ENCODE assay signal across 27 cellular contexts in genomic region chr5:169009171-169009570, GRCh38.
A peak's percentile ranks its signal among the peaks of the same experiment; 100 is the strongest.
DNase-seq lines count a peak whose midpoint lies in the region; ATAC-seq and TF ChIP-seq lines count a peak whose summit lies in the region.
"Had no signal": no experiment of that assay in that cellular context is flagged by ENCODE, and none has a peak within 500 bp of the region (broad histone marks: within the 10 kb centered on the region; RNA-seq: fewer than 3 reads in every experiment).

No MANE protein-coding gene starts in this region.

- H3K27ac Mint-ChIP-seq in nephron progenitor cell, result peak overlapping the region; percentile 34
- H3K27ac Mint-ChIP-seq in activated T-helper 17 cell treated with anti-CD3 and anti-CD28 coated beads, Interleukin-2, amount 50 U/mL, for 72 hours, result no peak overlapping the region
- H3K27ac Mint-ChIP-seq: activated CD4-positive, alpha-beta T cell treated with anti-CD3 and anti-CD28 coated beads, Interleukin-2, amount 10 ng/mL, durations not matched to agents 7 days and 5 days; activated CD8-positive, alpha-beta memory T cell treated with anti-CD3 and anti-CD28 coated beads, Interleukin-2, amount 10 ng/mL, durations not matched to agents 7 days and 5 days; activated naive CD4-positive, alpha-beta T cell treated with anti-CD3 and anti-CD28 coated beads, Interleukin-2, amount 50 U/mL, for 72 hours; activated T-helper 1 cell treated with anti-CD3 and anti-CD28 coated beads, Interleukin-12 subunit alpha, Interleukin-12 subunit beta, Interleukin-2, Interleukin-4 antibody, amounts not matched to agents 30 ng/mL and 10 ng/mL and 1 ng/mL, durations not matched to agents 14 hours and 24 hours and 36 hours; CD8-positive, alpha-beta T cell; stimulated activated naive B cell treated with anti-CD40 and anti-IgM and Interleukin-4, amounts not matched to agents 10 μg/mL and 1 μg/mL and 100 μg/mL, for 72 hours had no signal

- no peaks in the 10 kb centered on the region for H3K9me3 Mint-ChIP-seq in nephron progenitor cell
- H3K9me3 Mint-ChIP-seq in activated T-helper 17 cell treated with anti-CD3 and anti-CD28 coated beads, Interleukin-2, amount 50 U/mL, for 72 hours, result no peaks in the 10 kb centered on the region
- H3K9me3 Mint-ChIP-seq: activated CD4-positive, alpha-beta T cell treated with anti-CD3 and anti-CD28 coated beads, Interleukin-2, amount 10 ng/mL, durations not matched to agents 7 days and 5 days; activated naive CD4-positive, alpha-beta T cell treated with anti-CD3 and anti-CD28 coated beads, Interleukin-2, amount 50 U/mL, for 72 hours; activated T-helper 1 cell treated with anti-CD3 and anti-CD28 coated beads, Interleukin-12 subunit alpha, Interleukin-12 subunit beta, Interleukin-2, Interleukin-4 antibody, amounts not matched to agents 30 ng/mL and 10 ng/mL and 1 ng/mL, durations not matched to agents 14 hours and 24 hours and 36 hours; CD8-positive, alpha-beta T cell; neural crest cell had no signal

- no peak for TF ChIP-seq CTCF in nephron progenitor cell (IDR thresholded peaks at IDR 0.05)

- in situ Hi-C loops in Caki2 (cut with HindIII; ENCODE audit: low pct_unique_long_range_greater_than_20kb, low sequenced_read_pairs), result no loop called here

- no peaks in the 10 kb centered on the region for H3K36me3 Mint-ChIP-seq in nephron progenitor cell (ENCODE audit: low read depth)
- no peaks in the 10 kb centered on the region for H3K36me3 Mint-ChIP-seq in activated T-helper 17 cell treated with anti-CD3 and anti-CD28 coated beads, Interleukin-2, amount 50 U/mL, for 72 hours (ENCODE audit: low read depth)
- H3K36me3 Mint-ChIP-seq: activated CD8-positive, alpha-beta memory T cell treated with anti-CD3 and anti-CD28 coated beads, Interleukin-2, amount 10 ng/mL, durations not matched to agents 7 days and 5 days; activated naive CD4-positive, alpha-beta T cell treated with anti-CD3 and anti-CD28 coated beads, Interleukin-2, amount 50 U/mL, for 72 hours; CD8-positive, alpha-beta T cell; stimulated activated naive B cell treated with anti-CD40 and anti-IgM and Interleukin-4, amounts not matched to agents 10 μg/mL and 1 μg/mL and 100 μg/mL, for 72 hours had no signal

- H3K4me3 Mint-ChIP-seq in nephron progenitor cell, result no peak overlapping the region
- H3K4me3 Mint-ChIP-seq in activated T-helper 17 cell treated with anti-CD3 and anti-CD28 coated beads, Interleukin-2, amount 50 U/mL, for 72 hours, result no peak overlapping the region
- H3K4me3 Mint-ChIP-seq: activated CD4-positive, alpha-beta T cell treated with anti-CD3 and anti-CD28 coated beads, Interleukin-2, amount 10 ng/mL, durations not matched to agents 7 days and 5 days; activated CD8-positive, alpha-beta memory T cell treated with anti-CD3 and anti-CD28 coated beads, Interleukin-2, amount 10 ng/mL, durations not matched to agents 7 days and 5 days; activated T-helper 1 cell treated with anti-CD3 and anti-CD28 coated beads, Interleukin-12 subunit alpha, Interleukin-12 subunit beta, Interleukin-2, Interleukin-4 antibody, amounts not matched to agents 30 ng/mL and 10 ng/mL and 1 ng/mL, durations not matched to agents 14 hours and 24 hours and 36 hours; CD8-positive, alpha-beta T cell; neural crest cell; stimulated activated naive B cell treated with anti-CD40 and anti-IgM and Interleukin-4, amounts not matched to agents 10 μg/mL and 1 μg/mL and 100 μg/mL, for 72 hours had no signal

- no peak for ATAC-seq in activated T-helper 17 cell treated with anti-CD3 and anti-CD28 coated beads, Interleukin-2, amount 50 U/mL, for 72 hours (replicated peaks)
- ATAC-seq: activated CD8-positive, alpha-beta memory T cell treated with anti-CD3 and anti-CD28 coated beads, Interleukin-2, amount 10 ng/mL, durations not matched to agents 7 days and 5 days; activated naive CD4-positive, alpha-beta T cell treated with anti-CD3 and anti-CD28 coated beads, Interleukin-2, amount 50 U/mL, for 72 hours; CD8-positive, alpha-beta T cell; HepG2; left lung; mucosa of descending colon; Panc1; stimulated activated naive B cell treated with anti-CD40 and anti-IgM and Interleukin-4, amounts not matched to agents 10 μg/mL and 1 μg/mL and 100 μg/mL, for 72 hours had no signal

- peaks cover 6% of the 10 kb centered on the region for H3K27me3 Mint-ChIP-seq in nephron progenitor cell (ENCODE audit: low read depth, poor library complexity)
- H3K27me3 Mint-ChIP-seq in activated T-helper 17 cell treated with anti-CD3 and anti-CD28 coated beads, Interleukin-2, amount 50 U/mL, for 72 hours, result peaks cover 18% of the 10 kb centered on the region

- DNase-seq in Caki2 (ENCODE audit: low read depth) (peak; percentile 76), HT-29 (ENCODE audit: low spot score) (peak; percentile 19), fibroblast of gingiva (ENCODE audit: low read depth) (peak; percentile 17), nephron progenitor cell (no peak), T-helper 9 cell (no peak), NCI-H1105 treated with DMSO at 0.1 percent for 48 hours (lab: John Stamatoyannopoulos, UW) (no peak)
- DNase-seq in stimulated activated CD4-positive, alpha-beta T cell treated with anti-CD3 and anti-CD28 coated beads, Interleukin-2, amount 100 ng/mL, for 48 hours, result no peak
- DNase-seq: activated CD4-positive, alpha-beta T cell treated with anti-CD3 and anti-CD28 coated beads, Interleukin-2, amount 10 ng/mL, durations not matched to agents 7 days and 5 days; activated CD8-positive, alpha-beta memory T cell treated with anti-CD3 and anti-CD28 coated beads, Interleukin-2, amount 10 ng/mL, durations not matched to agents 7 days and 5 days; CD8-positive, alpha-beta T cell; DMS53; effector CD4-positive, alpha-beta T cell; glutamatergic neuron; left lung; mucosa of descending colon; NCI-H1048; NCI-H2081 treated with DMSO at 0.1 percent for 48 hours; NCI-H510A; stimulated activated CD4-positive, alpha-beta T cell treated with anti-CD3 and anti-CD28 coated beads, Interleukin-2, amount 100 ng/mL, for 24 hours; stimulated activated naive B cell treated with anti-CD40 and anti-IgM and Interleukin-4, amounts not matched to agents 10 μg/mL and 1 μg/mL and 100 μg/mL, for 72 hours; T-helper 2 cell had no signal

- H3K4me1 Mint-ChIP-seq in nephron progenitor cell, result peaks cover 89% of the 10 kb centered on the region
- H3K4me1 Mint-ChIP-seq in activated T-helper 17 cell treated with anti-CD3 and anti-CD28 coated beads, Interleukin-2, amount 50 U/mL, for 72 hours, result no peaks in the 10 kb centered on the region
- H3K4me1 Mint-ChIP-seq: activated CD4-positive, alpha-beta T cell treated with anti-CD3 and anti-CD28 coated beads, Interleukin-2, amount 10 ng/mL, durations not matched to agents 7 days and 5 days; stimulated activated naive B cell treated with anti-CD40 and anti-IgM and Interleukin-4, amounts not matched to agents 10 μg/mL and 1 μg/mL and 100 μg/mL, for 72 hours had no signal

Comparison
In these comparisons a context has a peak if more than half of its experiments do, and no peak if none do; other contexts are left out.
1. DNase-seq: peak in Caki2 (single experiment), HT-29 (single experiment) and fibroblast of gingiva (single experiment); none in nephron progenitor cell (single experiment), stimulated activated CD4-positive, alpha-beta T cell treated with anti-CD3 and anti-CD28 coated beads, Interleukin-2, amount 100 ng/mL, for 48 hours (0 of 2), T-helper 9 cell (single experiment) and NCI-H1105 treated with DMSO at 0.1 percent for 48 hours (single experiment).